ENCODE assay signal across 15 cellular contexts in the genomic region with DNA sequence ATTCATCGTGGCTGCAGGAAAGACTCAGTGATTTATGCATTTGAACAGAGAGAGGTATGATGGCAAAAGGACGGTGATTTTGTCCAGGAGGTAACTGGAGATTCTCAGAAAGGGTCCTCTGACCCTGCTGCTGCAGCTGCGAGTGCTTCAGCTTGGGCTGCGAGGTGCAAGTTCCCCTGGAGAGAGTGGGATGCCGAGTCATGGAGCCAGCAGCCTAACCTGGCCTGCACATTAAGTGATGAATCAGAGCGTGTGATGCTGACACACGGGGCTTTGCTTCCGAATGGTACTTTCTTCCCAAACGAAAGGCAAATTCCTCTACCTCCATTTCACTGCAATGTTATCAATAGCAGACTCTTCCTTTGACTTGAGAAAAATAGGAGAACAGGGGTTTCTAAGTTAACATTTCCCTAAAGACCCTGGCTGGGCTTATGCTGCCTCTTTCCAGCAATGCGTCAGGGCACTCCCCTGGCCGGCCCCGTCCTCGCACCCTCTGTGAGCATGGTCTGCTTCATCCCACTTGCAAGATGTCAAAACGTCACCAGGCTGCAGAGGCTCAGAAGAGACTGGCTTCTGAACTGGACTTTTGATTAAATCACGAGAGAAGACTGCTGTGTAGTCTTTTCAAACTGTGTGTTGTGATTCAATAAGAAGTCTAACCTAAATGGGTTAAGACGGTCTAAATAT.
DNase-seq lines count a peak whose midpoint lies in the region; ATAC-seq and TF ChIP-seq lines count a peak whose summit lies in the region.
"Had no signal": no experiment of that assay in that cellular context is flagged by ENCODE, and none has a peak within 500 bp of the region (broad histone marks: within the 10 kb centered on the region; RNA-seq: fewer than 3 reads in every experiment).

No MANE protein-coding gene starts in this region.

- intact Hi-C loops in PC-3 (cut with micrococcal nuclease): no loop called here

- H3K9me2 ChIP-seq in PC-3 (replicated peaks; ENCODE audit: low read length): no peaks in the 10 kb centered on the region

- H3K79me1 ChIP-seq in neuronal stem cell (ENCODE audit: low read depth, low read length): no peaks in the 10 kb centered on the region

- H3K27ac ChIP-seq in neuronal stem cell (replicated peaks; ENCODE audit: low read length) (no peak overlapping the region), PC-3 (ENCODE audit: low read length) (no peak overlapping the region)
- H3K27ac ChIP-seq: 22Rv1, GM23248 had no signal

- H4K20me1 ChIP-seq in PC-3 (ENCODE audit: low read length): no peaks in the 10 kb centered on the region

- H3F3A ChIP-seq in PC-3 (ENCODE audit: low read length, unreplicated experiment): no peaks in the 10 kb centered on the region

- no TSS peak for BruUV-seq in PC-3 (replicated peaks; lab: Mats Ljungman, UMichigan)

- CTCF ChIA-PET in PC-3 (lab: Charles Lee): no interaction called here

- no peak for TF ChIP-seq CTCF in PC-3 (conservative IDR thresholded peaks at IDR 0.05; ENCODE audit: low read depth, low read length)

- H3K36me3 ChIP-seq in neuronal stem cell (replicated peaks in 1 of 2; ENCODE audit: control insufficient read depth in 2 of 2, insufficient read depth in 2 of 2, low read length in 2 of 2) (no peaks in the 10 kb centered on the region), PC-3 (ENCODE audit: low read depth, low read length) (no peaks in the 10 kb centered on the region)

- no peak overlapping the region for H2BK5ac ChIP-seq in neuronal stem cell (ENCODE audit: low read length)

- no peaks in the 10 kb centered on the region for H3K79me2 ChIP-seq in PC-3 (ENCODE audit: low read length)

- H3K4me2 ChIP-seq in neuronal stem cell (ENCODE audit: insufficient read depth, low read length, poor library complexity, severe bottlenecking) (no peak overlapping the region), PC-3 (ENCODE audit: low read length) (no peak overlapping the region)

- H3K9ac ChIP-seq in neuronal stem cell (ENCODE audit: low read depth, low read length, poor library complexity): no peak overlapping the region
- H3K9ac ChIP-seq in PC-3 (ENCODE audit: low read length): no peak overlapping the region
- H3K9ac ChIP-seq: GM23248 had no signal

- H4K8ac ChIP-seq in neuronal stem cell (ENCODE audit: low read depth, low read length): no peak overlapping the region

- no peak overlapping the region for H3K18ac ChIP-seq in neuronal stem cell (ENCODE audit: low read length)

- H2AFZ ChIP-seq in neuronal stem cell (ENCODE audit: low read length) (peak overlapping the region; percentile 62), PC-3 (ENCODE audit: low read length) (no peak overlapping the region)
- H2AFZ ChIP-seq: GM23248 had no signal

- no peaks in the 10 kb centered on the region for H3K27me3 ChIP-seq in neuronal stem cell (ENCODE audit: control insufficient read depth in 3 of 3, insufficient read depth in 3 of 3, low read depth in 1 of 3, low read length in 3 of 3)
- H3K27me3 ChIP-seq in PC-3 (ENCODE audit: low read length): peaks cover 42% of the 10 kb centered on the region

- no CpG with 5 or more reads among the region's 16 CpGs for WGBS in neuronal stem cell (ENCODE audit: extremely low coverage in 2 of 2, insufficient read length in 2 of 2, insufficient replicate concordance in 1 of 2), 2 donors

- H2AK5ac ChIP-seq in neuronal stem cell (ENCODE audit: low read depth, low read length): no peak overlapping the region

- no peak overlapping the region for H2BK120ac ChIP-seq in neuronal stem cell (ENCODE audit: low read depth, low read length)

- H4K91ac ChIP-seq in neuronal stem cell (ENCODE audit: low read depth, low read length, poor library complexity): no peak overlapping the region

- H3K23ac ChIP-seq in neuronal stem cell (ENCODE audit: low read depth, low read length, poor library complexity): no peak overlapping the region

- H3K4me1 ChIP-seq in neuronal stem cell (ENCODE audit: control insufficient read depth in 2 of 2, insufficient read depth in 1 of 2, low read depth in 1 of 2, low read length in 2 of 2) (peaks cover 0 to 4% of the 10 kb centered on the region in 2 donors), PC-3 (ENCODE audit: insufficient read depth, low read length) (no peaks in the 10 kb centered on the region)

- H3K9me3 ChIP-seq in neuronal stem cell (replicated peaks in 1 of 2; ENCODE audit: control insufficient read depth in 2 of 2, insufficient read depth in 1 of 2, low read depth in 1 of 2, low read length in 2 of 2): peaks cover 0 to 3% of the 10 kb centered on the region in 2 donors
- no peaks in the 10 kb centered on the region for H3K9me3 ChIP-seq in PC-3 (ENCODE audit: low read length)

- no peak overlapping the region for H3K4ac ChIP-seq in neuronal stem cell (ENCODE audit: low read length)

- no peak overlapping the region for H2BK12ac ChIP-seq in neuronal stem cell (ENCODE audit: low read length)

- no peak overlapping the region for H2BK15ac ChIP-seq in neuronal stem cell (ENCODE audit: low read length)

- H3K4me3 ChIP-seq in neuronal stem cell (ENCODE audit: low read length in 2 of 2): no peak overlapping the region
- no peak overlapping the region for H3K4me3 ChIP-seq in PC-3 (ENCODE audit: low read length)
- H3K4me3 ChIP-seq: GM23248 had no signal

- peak; percentile 25 for DNase-seq in A172 (ENCODE audit: low spot score)
- DNase-seq in SK-N-DZ (ENCODE audit: low spot score): peak; percentile 78
- peak; percentile 20 for DNase-seq in kidney tubule cell (ENCODE audit: low spot score)
- DNase-seq in neuronal stem cell (ENCODE audit: low spot score): no peak
- no peak for DNase-seq in HPDE6-E6E7 (ENCODE audit: extremely low spot score)
- no peak for DNase-seq in iPS-NIHi11 (ENCODE audit: low spot score)
- DNase-seq in PC-3: no peak
- DNase-seq: C1 segment of cervical spinal cord; Calu3; CD4-positive, alpha-beta T cell; DMS 273 treated with DMSO at 0.1 percent for 48 hours; GM23248; H9 had no signal

- H3K14ac ChIP-seq in neuronal stem cell (ENCODE audit: low read length): no peak overlapping the region

- ATAC-seq in PC-3: no peak
- ATAC-seq in GM19023 (IDR thresholded peaks at IDR 0.05; ENCODE audit: unreplicated experiment): no peak

- POLR2A ChIA-PET in PC-3 (lab: Charles Lee; ENCODE audit: unreplicated experiment): no interaction called here

Comparison
In these comparisons a context has a peak if more than half of its experiments do, and no peak if none do; other contexts are left out.
1. DNase-seq: peak in A172 (single experiment), SK-N-DZ (single experiment) and kidney tubule cell (single experiment); none in neuronal stem cell (single experiment), HPDE6-E6E7 (single experiment), iPS-NIHi11 (single experiment) and PC-3 (single experiment).